Comparison of ENCODE assay signal across 2 cellular contexts in genomic region chr5:157961176-157961575, GRCh38.
TF ChIP-seq lines count a peak whose summit lies in the region.

No MANE protein-coding gene starts in this region.

TF ChIP-seq in GM23338, 12 proteins besides CTCF, POLR2A, EP300 and RAD21:
- no peak for TF ChIP-seq POLR2AphosphoS5 (IDR thresholded peaks at IDR 0.05; ENCODE audit: low read depth)
- TF ChIP-seq ZNF462 (CRISPR knock-in tag; IDR thresholded peaks at IDR 0.05) = no peak
- TF ChIP-seq ZNF114 (CRISPR knock-in tag; IDR thresholded peaks at IDR 0.05) = no peak

TF ChIP-seq in H1, 55 proteins besides CTCF, POLR2A, EP300 and RAD21:
- TF ChIP-seq SP1 (IDR thresholded peaks at IDR 0.05; ENCODE audit: low read depth, low read length) (no peak), BCL11A (IDR thresholded peaks at IDR 0.05; ENCODE audit: low read depth in 2 of 2, low read length in 2 of 2) (no peak), BACH1 (IDR thresholded peaks at IDR 0.05; ENCODE audit: low read length) (no peak), HDAC6 (IDR thresholded peaks at IDR 0.05; ENCODE audit: low read depth, low read length) (no peak), SAP30 (IDR thresholded peaks at IDR 0.05; ENCODE audit: insufficient read depth, insufficient replicate concordance, low read length) (no peak), RNF2 (IDR thresholded peaks at IDR 0.05; ENCODE audit: borderline replicate concordance, low read depth, low read length, missing control alignments, poor library complexity, severe bottlenecking) (no peak), RBBP5 (IDR thresholded peaks at IDR 0.05; ENCODE audit: borderline replicate concordance, low read depth, low read length) (no peak), CREB1 (IDR thresholded peaks at IDR 0.05) (no peak), BRCA1 (IDR thresholded peaks at IDR 0.05; ENCODE audit: low read depth, low read length) (no peak), SIRT6 (IDR thresholded peaks at IDR 0.05; ENCODE audit: low read length) (no peak), POU5F1 (IDR thresholded peaks at IDR 0.05; ENCODE audit: low read depth, low read length) (no peak), HDAC2 (IDR thresholded peaks at IDR 0.05; ENCODE audit: borderline replicate concordance in 1 of 2, low read depth in 2 of 2, low read length in 2 of 2) (no peak), SIN3A (conservative IDR thresholded peaks at IDR 0.05 in 1 of 2, IDR thresholded peaks at IDR 0.05 in 1 of 2; ENCODE audit: low read depth in 1 of 2, low read length in 2 of 2) (no peak), ZNF274 (IDR thresholded peaks at IDR 0.05; ENCODE audit: borderline replicate concordance, extremely low read depth, low read length) (no peak), FOSL1 (IDR thresholded peaks at IDR 0.05; ENCODE audit: insufficient read depth, low read depth, low read length) (no peak)
